15 cellular contexts compared by ENCODE assay signal in genomic region chr1:43803646-43804045, GRCh38.
DNase-seq lines count a peak whose midpoint lies in the region; ATAC-seq, FAIRE-seq and TF ChIP-seq lines count a peak whose summit lies in the region.
"Had no signal": no experiment of that assay in that cellular context is flagged by ENCODE, and none has a peak within 500 bp of the region (broad histone marks: within the 10 kb centered on the region; RNA-seq: fewer than 3 reads in every experiment).

No MANE protein-coding gene starts in this region.

- no peak for TF ChIP-seq CTCF in cardiac muscle cell (IDR thresholded peaks at IDR 0.05; ENCODE audit: low read depth, low read length)
- no peak for TF ChIP-seq CTCF in RWPE2 (IDR thresholded peaks at IDR 0.05; ENCODE audit: poor library complexity, severe bottlenecking)
- TF ChIP-seq CTCF in keratinocyte (optimal IDR thresholded peaks at IDR 0.05 in 1 of 3, IDR thresholded peaks at IDR 0.05 in 1 of 3, conservative IDR thresholded peaks at IDR 0.05 in 1 of 3; ENCODE audit: extremely low read depth in 1 of 3, insufficient read depth in 2 of 3, low read length in 3 of 3), result no peak
- no peak for TF ChIP-seq CTCF in sigmoid colon (IDR thresholded peaks at IDR 0.05)

- no peak overlapping the region for H3K9ac ChIP-seq in keratinocyte (ENCODE audit: control insufficient read depth, extremely low read depth, insufficient read depth, low read length)
- H3K9ac ChIP-seq: BLaER1, GM23248 had no signal

- H3K36me3 ChIP-seq in cardiac muscle cell (no peaks in the 10 kb centered on the region), RWPE2 (ENCODE audit: low read depth) (peaks cover 4% of the 10 kb centered on the region), keratinocyte (ENCODE audit: control insufficient read depth in 2 of 2, extremely low read depth in 1 of 2, insufficient read depth in 2 of 2, low read length in 2 of 2) (peaks cover 0 to 9% of the 10 kb centered on the region in 2 experiments), sigmoid colon (no peaks in the 10 kb centered on the region)

- H3K4me2 ChIP-seq in keratinocyte (ENCODE audit: control insufficient read depth, extremely low read depth, insufficient read depth, low read depth, low read length), result no peak overlapping the region
- H3K4me2 ChIP-seq: BLaER1 had no signal

- ATAC-seq in left cardiac atrium (no peak), RWPE2 (ENCODE audit: low read depth) (no peak), HG03108 (IDR thresholded peaks at IDR 0.05; ENCODE audit: unreplicated experiment) (no peak), HG02852 (IDR thresholded peaks at IDR 0.05; ENCODE audit: unreplicated experiment) (no peak), GM21717 (IDR thresholded peaks at IDR 0.05; ENCODE audit: unreplicated experiment) (no peak)

- no peak overlapping the region for H2AFZ ChIP-seq in keratinocyte (ENCODE audit: control insufficient read depth, low read length)
- H2AFZ ChIP-seq: GM23248 had no signal

- 53 to 71% methylated on average over 4 of the region's 4 CpGs for WGBS in sigmoid colon, 2 donors

- no peak for TF ChIP-seq EP300 in sigmoid colon (IDR thresholded peaks at IDR 0.05)

- peaks cover 3% of the 10 kb centered on the region for H3K9me1 ChIP-seq in keratinocyte (ENCODE audit: control insufficient read depth, extremely low read depth, insufficient read depth, low read length)

- H3K79me2 ChIP-seq in keratinocyte (ENCODE audit: control insufficient read depth, insufficient read depth, low read length), result no peaks in the 10 kb centered on the region

- no peak for TF ChIP-seq POLR2A in sigmoid colon (IDR thresholded peaks at IDR 0.05)

- H3K27ac ChIP-seq in cardiac muscle cell, result peak overlapping the region; percentile 22
- H3K27ac ChIP-seq in RWPE2 (ENCODE audit: poor library complexity, severe bottlenecking), result peak overlapping the region; percentile 4
- H3K27ac ChIP-seq in keratinocyte (ENCODE audit: control insufficient read depth, insufficient read depth, low read length), result no peak overlapping the region
- no peak overlapping the region for H3K27ac ChIP-seq in sigmoid colon
- H3K27ac ChIP-seq: BLaER1, GM23248 had no signal

- H3K27me3 ChIP-seq in cardiac muscle cell, result no peaks in the 10 kb centered on the region
- H3K27me3 ChIP-seq in RWPE2 (ENCODE audit: insufficient read depth, poor library complexity, severe bottlenecking), result no peaks in the 10 kb centered on the region
- H3K27me3 ChIP-seq in keratinocyte (ENCODE audit: control insufficient read depth, extremely low read depth, insufficient read depth, low read length), result no peaks in the 10 kb centered on the region
- no peaks in the 10 kb centered on the region for H3K27me3 ChIP-seq in sigmoid colon
- H3K27me3 ChIP-seq: BLaER1 had no signal

- intact Hi-C loops in left cardiac atrium (cut with DNase I), result no loop called here
- intact Hi-C loops in sigmoid colon (cut with DNase I), result no loop called here

- FAIRE-seq in keratinocyte (lab: Jason Lieb, UNC), result peak; percentile 29

- H4K20me1 ChIP-seq in keratinocyte (ENCODE audit: control insufficient read depth, extremely low read depth, insufficient read depth, low read length), result no peaks in the 10 kb centered on the region
- H4K20me1 ChIP-seq: BLaER1 had no signal

- DNase-seq in cardiac muscle cell (ENCODE audit: low read depth in 1 of 2, low spot score in 1 of 2), result no peak
- DNase-seq in left cardiac atrium, result no peak
- DNase-seq in RWPE2 (ENCODE audit: low spot score), result no peak
- DNase-seq in keratinocyte (ENCODE audit: low read depth, low spot score), result no peak
- DNase-seq in sigmoid colon, result no peak
- DNase-seq: 8988T; AML-193; CD8-positive, alpha-beta memory T cell; DMS 273 treated with DMSO at 0.1 percent for 48 hours; GM23248; H7 had no signal

- no peak overlapping the region for H3K4me3 ChIP-seq in cardiac muscle cell
- no peak overlapping the region for H3K4me3 ChIP-seq in RWPE2 (ENCODE audit: severe bottlenecking)
- H3K4me3 ChIP-seq in keratinocyte (ENCODE audit: control insufficient read depth in 2 of 3, extremely low read depth in 1 of 3, insufficient read depth in 2 of 3, low read depth in 1 of 3, low read length in 3 of 3), result no peak overlapping the region
- no peak overlapping the region for H3K4me3 ChIP-seq in sigmoid colon
- H3K4me3 ChIP-seq: BLaER1, GM23248 had no signal

- dilution Hi-C loops in keratinocyte (cut with MboI; ENCODE audit: extremely low pct_ligation_motif_present, low sequenced_read_pairs), result no loop called here

- H3K4me1 ChIP-seq in cardiac muscle cell (ENCODE audit: low read depth) (peaks cover 17% of the 10 kb centered on the region), RWPE2 (ENCODE audit: insufficient read depth, poor library complexity, severe bottlenecking) (peaks cover 16% of the 10 kb centered on the region), keratinocyte (ENCODE audit: control insufficient read depth, extremely low read depth, insufficient read depth, low read length) (peaks cover 27% of the 10 kb centered on the region), sigmoid colon (no peaks in the 10 kb centered on the region)

- no peaks in the 10 kb centered on the region for H3K9me3 ChIP-seq in cardiac muscle cell (ENCODE audit: low read depth)
- no peaks in the 10 kb centered on the region for H3K9me3 ChIP-seq in RWPE2 (ENCODE audit: severe bottlenecking)
- no peaks in the 10 kb centered on the region for H3K9me3 ChIP-seq in keratinocyte (ENCODE audit: control insufficient read depth, low read depth, low read length)
- no peaks in the 10 kb centered on the region for H3K9me3 ChIP-seq in sigmoid colon

Comparison
In these comparisons a context has a peak if more than half of its experiments do, and no peak if none do; other contexts are left out.
1. H3K27ac ChIP-seq: peak in cardiac muscle cell (single experiment) and RWPE2 (single experiment); none in keratinocyte (single experiment) and sigmoid colon (0 of 4).